Comparison of ENCODE assay signal across 18 cellular contexts in the genomic region with DNA sequence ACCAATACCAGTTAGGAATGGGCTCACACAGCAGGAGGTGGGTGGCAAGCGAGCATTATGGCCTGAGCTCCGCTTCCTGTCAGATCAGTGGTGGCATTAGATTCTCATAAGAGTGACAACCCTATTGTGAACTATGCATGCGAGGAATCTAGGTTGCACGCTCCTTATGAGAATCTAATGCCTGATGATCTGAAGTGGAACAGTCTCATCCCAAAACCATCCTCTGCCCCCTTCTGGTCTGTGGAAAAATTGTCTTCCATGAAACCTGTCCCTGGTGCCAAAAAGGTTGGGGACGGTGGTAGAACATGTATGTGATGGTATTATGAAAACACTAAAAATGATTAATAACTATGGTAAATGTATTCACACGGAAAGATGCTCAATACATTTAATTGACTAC.
DNase-seq lines count a peak whose midpoint lies in the region; ATAC-seq, FAIRE-seq and TF ChIP-seq lines count a peak whose summit lies in the region.
"Had no signal": no experiment of that assay in that cellular context is flagged by ENCODE, and none has a peak within 500 bp of the region (broad histone marks: within the 10 kb centered on the region; RNA-seq: fewer than 3 reads in every experiment).

No MANE protein-coding gene starts in this region.

- TF ChIP-seq CTCF in GM13977 (IDR thresholded peaks at IDR 0.05; ENCODE audit: extremely low read depth, insufficient read depth, missing control alignments) (peak; percentile 24), H1 (IDR thresholded peaks at IDR 0.05; ENCODE audit: control extremely low read depth in 1 of 3, insufficient read depth in 1 of 3, low read depth in 1 of 3, low read length in 3 of 3) (peak in 2 of 3 experiments; percentile 17 to 37; a peak in 1 of 4 replicates)

- WGBS in H1 (ENCODE audit: extremely low coverage in 1 of 2, insufficient coverage in 1 of 2, insufficient read length in 1 of 2, insufficient replicate concordance in 2 of 2, low coverage in 1 of 2, low lambda C conversion rate in 2 of 2, missing lambda C conversion rate in 1 of 2), 2 experiments, result 89% methylated on average over 6 of the region's 6 CpGs; no CpG with 5 or more reads in 1 of the 2 experiments

- H3K27ac ChIP-seq in H1 (ENCODE audit: low read depth, low read length), result no peak overlapping the region
- H3K27ac ChIP-seq: dorsolateral prefrontal cortex, parathyroid adenoma, upper lobe of left lung, VCaP had no signal

- no peak overlapping the region for H2BK20ac ChIP-seq in H1 (ENCODE audit: low read length)

- no peak for TF ChIP-seq POLR2A in H1 (IDR thresholded peaks at IDR 0.05; ENCODE audit: control extremely low read depth in 1 of 2, low read depth in 2 of 2, low read length in 2 of 2)

- no peak overlapping the region for H2BK12ac ChIP-seq in H1 (ENCODE audit: low read depth, low read length)

- H2AFZ ChIP-seq in H1 (ENCODE audit: low read length), result no peak overlapping the region
- H2AFZ ChIP-seq: parathyroid adenoma had no signal

- no peaks in the 10 kb centered on the region for H3K79me1 ChIP-seq in H1 (ENCODE audit: low read depth, low read length)

- no peak overlapping the region for H3K14ac ChIP-seq in H1 (ENCODE audit: insufficient read length)

- H2AK5ac ChIP-seq in H1 (ENCODE audit: low read depth, low read length), result no peak overlapping the region

- no peak overlapping the region for H4K91ac ChIP-seq in H1 (replicated peaks; ENCODE audit: insufficient read length, low read length)

- peaks cover 5 to 15% of the 10 kb centered on the region in 2 experiments for H3K9me3 ChIP-seq in H1 (ENCODE audit: insufficient read depth in 2 of 2, low read depth in 1 of 2, low read length in 1 of 2)
- H3K9me3 ChIP-seq: upper lobe of left lung had no signal

- no peak overlapping the region for H3K18ac ChIP-seq in H1 (ENCODE audit: extremely low read depth, low read length)

- H3K4me2 ChIP-seq in H1 (ENCODE audit: insufficient read depth in 1 of 2, low read depth in 2 of 2, low read length in 2 of 2), result no peak overlapping the region

- no peak overlapping the region for H2BK120ac ChIP-seq in H1 (replicated peaks; ENCODE audit: low read depth, low read length)

- no peak overlapping the region for H3K4me3 ChIP-seq in H1 (ENCODE audit: extremely low read depth in 1 of 4, insufficient read depth in 2 of 4, low read depth in 3 of 4, low read length in 4 of 4)
- H3K4me3 ChIP-seq: dorsolateral prefrontal cortex, upper lobe of left lung had no signal

- no peak for TF ChIP-seq EP300 in H1 (IDR thresholded peaks at IDR 0.05; ENCODE audit: borderline replicate concordance in 1 of 2, low read depth in 2 of 2, low read length in 2 of 2)

- H3K9ac ChIP-seq in H1 (replicated peaks in 1 of 4; ENCODE audit: extremely low read depth in 1 of 4, low read depth in 3 of 4, low read length in 3 of 4), result no peak overlapping the region
- H3K9ac ChIP-seq: parathyroid adenoma had no signal

- in situ Hi-C loops in ACHN (cut with HindIII; ENCODE audit: low pct_ligation_motif_present, low pct_unique_long_range_greater_than_20kb, low sequenced_read_pairs), result no loop called here
- in situ Hi-C loops in GM13977 (cut with MboI; ENCODE audit: low pct_unique_long_range_greater_than_20kb, low sequenced_read_pairs, unreplicated experiment), result no loop called here

- peak; percentile 45 to 53 for TF ChIP-seq RAD21 in H1 (IDR thresholded peaks at IDR 0.05 in 1 of 2, conservative IDR thresholded peaks at IDR 0.05 in 1 of 2; ENCODE audit: low read depth in 2 of 2, low read length in 2 of 2)

- no peaks in the 10 kb centered on the region; a peak in 1 of 7 replicates for H3K27me3 ChIP-seq in H1 (replicated peaks in 1 of 4; ENCODE audit: control insufficient read depth in 3 of 4, extremely low read depth in 1 of 4, insufficient read depth in 3 of 4, low read length in 3 of 4)
- H3K27me3 ChIP-seq: dorsolateral prefrontal cortex, upper lobe of left lung had no signal

- no peak for FAIRE-seq in H1 (lab: Jason Lieb, UNC)
- FAIRE-seq: GM12891, small intestine had no signal

- no peak overlapping the region for H2BK5ac ChIP-seq in H1 (ENCODE audit: low read depth, low read length)

- H2BK15ac ChIP-seq in H1 (ENCODE audit: low read length), result no peak overlapping the region

- no peak overlapping the region for H3K23ac ChIP-seq in H1 (ENCODE audit: insufficient read length)

- H3K56ac ChIP-seq in H1 (replicated peaks; ENCODE audit: insufficient read length, low read depth, low read length), result no peak overlapping the region

- POLR2A ChIA-PET in H1 (lab: Charles Lee; ENCODE audit: partially characterized antibody), result no interaction called here

- H3K79me2 ChIP-seq in H1 (ENCODE audit: control insufficient read depth in 1 of 2, insufficient read depth in 2 of 2, low read length in 2 of 2), result no peaks in the 10 kb centered on the region
- H3K79me2 ChIP-seq: parathyroid adenoma had no signal

- H3K4ac ChIP-seq in H1 (replicated peaks; ENCODE audit: insufficient read length, low read depth, low read length), result no peak overlapping the region

- peaks cover 0 to 4% (median 0%) of the 10 kb centered on the region in 4 experiments; a peak in 2 of 8 replicates for H3K36me3 ChIP-seq in H1 (ENCODE audit: control insufficient read depth in 2 of 4, insufficient read depth in 4 of 4, low read length in 3 of 4)
- H3K36me3 ChIP-seq: upper lobe of left lung had no signal

- DNase-seq in ACHN (peak; percentile 12), GM13977 (ENCODE audit: low spot score) (no peak), NCI-H69 (lab: John Stamatoyannopoulos, UW) (peak; percentile 5), H1 (ENCODE audit: low read depth in 1 of 2, low spot score in 2 of 2) (no peak), SHP77 treated with DMSO at 0.1 percent for 48 hours (lab: John Stamatoyannopoulos, UW) (no peak), AG08395 (ENCODE audit: low spot score) (no peak), COLO668 (lab: John Stamatoyannopoulos, UW; ENCODE audit: unreplicated experiment) (no peak)
- DNase-seq: activated gamma-delta T cell; dorsolateral prefrontal cortex; hippocampal formation; left cardiac atrium; small intestine; stimulated activated naive B cell treated with anti-CD40 and anti-IgM and Interleukin-4, amounts not matched to agents 10 μg/mL and 1 μg/mL and 100 μg/mL, for 72 hours; upper lobe of left lung had no signal

- H4K20me1 ChIP-seq in H1 (replicated peaks in 1 of 2; ENCODE audit: control insufficient read depth in 1 of 2, insufficient read depth in 2 of 2, low read length in 2 of 2), result no peaks in the 10 kb centered on the region

- CTCF ChIA-PET in H1 (lab: Charles Lee; ENCODE audit: partially characterized antibody), result interaction anchor here (1.3 kb wide), 1 partner anchor 107 kb away, joined by 3 read pairs; no protein-coding TSS in a partner anchor

- no peaks in the 10 kb centered on the region for H3K23me2 ChIP-seq in H1 (ENCODE audit: low read depth, low read length)

- no peak overlapping the region for H4K5ac ChIP-seq in H1 (ENCODE audit: insufficient read length, low read depth, low read length)

- H4K8ac ChIP-seq in H1 (ENCODE audit: extremely low read depth, insufficient read depth, low read length), result no peak overlapping the region

- H3K4me1 ChIP-seq in H1 (replicated peaks in 1 of 4; ENCODE audit: control insufficient read depth in 3 of 4, insufficient read depth in 4 of 4, low read length in 3 of 4), result no peaks in the 10 kb centered on the region
- H3K4me1 ChIP-seq: parathyroid adenoma, upper lobe of left lung had no signal

- no peak for ATAC-seq in HG02885 (IDR thresholded peaks at IDR 0.05; ENCODE audit: poor library complexity, unreplicated experiment)
- ATAC-seq: left cardiac atrium; stimulated activated naive B cell treated with anti-CD40 and anti-IgM and Interleukin-4, amounts not matched to agents 10 μg/mL and 1 μg/mL and 100 μg/mL, for 72 hours had no signal

TF ChIP-seq in H1, 55 proteins besides CTCF, POLR2A, EP300 and RAD21:
- no peak for TF ChIP-seq CBX8 (IDR thresholded peaks at IDR 0.05; ENCODE audit: borderline replicate concordance, low read depth, low read length)
- TF ChIP-seq GTF2F1 (IDR thresholded peaks at IDR 0.05; ENCODE audit: borderline replicate concordance, low read depth, low read length), result no peak
- TF ChIP-seq CREB1 (IDR thresholded peaks at IDR 0.05), result no peak

Comparison
In these comparisons a context has a peak if more than half of its experiments do, and no peak if none do; other contexts are left out.
1. DNase-seq: peak in ACHN (single experiment) and NCI-H69 (single experiment); none in GM13977 (single experiment), H1 (0 of 2), SHP77 treated with DMSO at 0.1 percent for 48 hours (single experiment), AG08395 (single experiment) and COLO668 (single experiment).